In genomic region chr17:63768433-63768832, GRCh38 we compare ENCODE assay signal across 19 cellular contexts. TPM values are rescaled to one million over a fixed set of nuclear protein-coding genes. Genes with fewer than 3 reads are reported as not detected.
DNase-seq lines count a peak whose midpoint lies in the region; ATAC-seq, FAIRE-seq and TF ChIP-seq lines count a peak whose summit lies in the region.
"Had no signal": no experiment of that assay in that cellular context is flagged by ENCODE, and none has a peak within 500 bp of the region (broad histone marks: within the 10 kb centered on the region; RNA-seq: fewer than 3 reads in every experiment).

No MANE protein-coding gene starts in this region.

- no peak overlapping the region for H2BK5ac ChIP-seq in mesendoderm (ENCODE audit: low read length)

- peaks cover 49% of the 10 kb centered on the region for H3K4me1 Mint-ChIP-seq in activated CD4-positive, alpha-beta T cell treated with anti-CD3 and anti-CD28 coated beads for 36 hours

- POLR2A ChIA-PET in activated CD4-positive, alpha-beta T cell treated with anti-CD3 and anti-CD28 coated beads for 36 hours (lab: Charles Lee): no interaction called here
- POLR2A ChIA-PET in GM12878 (lab: Charles Lee): interaction anchor here (0.6 to 2.5 kb wide), 11 partner anchors 16 to 147 kb away, joined by 3 to 21 read pairs (median 4); no protein-coding TSS in a partner anchor

- no peak for ATAC-seq in activated CD4-positive, alpha-beta T cell treated with anti-CD3 and anti-CD28 coated beads for 36 hours
- no peak for ATAC-seq in GM12878
- ATAC-seq in activated CD4-positive, CD25-positive, alpha-beta regulatory T cell treated with anti-CD3 and anti-CD28 coated beads, Interleukin-2, amount 50 U/mL, for 24 hours: no peak

- peaks cover 3% of the 10 kb centered on the region; the same call in 1 of the 2 replicates for H4K20me1 ChIP-seq in GM12878 (ENCODE audit: control insufficient read depth, insufficient read depth)

- in situ Hi-C loops in GM12878 (cut with MboI): no loop called here

- no peak overlapping the region for H3K9ac ChIP-seq in GM12878 (ENCODE audit: control insufficient read depth, insufficient read depth, low read length)
- no peak overlapping the region for H3K9ac ChIP-seq in mesendoderm (ENCODE audit: low read length)

- H3K23ac ChIP-seq in mesendoderm (ENCODE audit: low read length): no peak overlapping the region

- no peak overlapping the region for H3K4ac ChIP-seq in mesendoderm (ENCODE audit: low read depth, low read length)

- H2AK5ac ChIP-seq in mesendoderm (ENCODE audit: low read length): no peak overlapping the region

- no peak overlapping the region for H2AFZ ChIP-seq in GM12878 (ENCODE audit: control insufficient read depth, low read depth, low read length)

- intact Hi-C loops in activated CD4-positive, alpha-beta T cell treated with anti-CD3 and anti-CD28 coated beads for 36 hours (cut with DNase I, micrococcal nuclease): loop anchor here in 1 of 2 experiments (2.0 kb wide), 1 partner anchor 18 kb away; no protein-coding TSS in a partner anchor
- intact Hi-C loops in GM12878 (cut with micrococcal nuclease; ENCODE audit: unreplicated experiment): no loop called here

- H3K4me3 ChIP-seq in GM12878 (no peak overlapping the region), mesendoderm (ENCODE audit: low read length) (no peak overlapping the region), coronary artery (no peak overlapping the region)

- no peaks in the 10 kb centered on the region; the same call in 1 of the 2 replicates for H3K4me1 ChIP-seq in GM12878 (ENCODE audit: control insufficient read depth, insufficient read depth, low read length)
- no peaks in the 10 kb centered on the region for H3K4me1 ChIP-seq in mesendoderm (ENCODE audit: control insufficient read depth, low read depth, low read length)

- H3K4me2 ChIP-seq in GM12878 (ENCODE audit: control insufficient read depth, insufficient read depth) (0 out of 2 replicates have a peak overlapping the region, but pooled peaks have one; percentile 15), mesendoderm (ENCODE audit: low read length) (no peak overlapping the region)

- H4K5ac ChIP-seq in mesendoderm (ENCODE audit: low read length): no peak overlapping the region

- FAIRE-seq in GM12878 (lab: Jason Lieb, UNC): no peak
- FAIRE-seq: G401.6 had no signal

- no peak for DNase-seq in activated CD4-positive, alpha-beta T cell treated with anti-CD3 and anti-CD28 coated beads for 36 hours
- no peak for DNase-seq in activated CD4-positive, alpha-beta T cell treated with anti-CD3 and anti-CD28 coated beads, Interleukin-2, amount 50 U/mL, for 1 hour
- DNase-seq in ELF-1 (ENCODE audit: low read depth, low spot score) (peak; percentile 26), GM12878 (ENCODE audit: low read depth, low spot score) (no peak), mesendoderm (peak; percentile 40), coronary artery (ENCODE audit: low spot score) (no peak), NCI-H1436 treated with DMSO at 0.1 percent for 48 hours (lab: John Stamatoyannopoulos, UW) (no peak)
- DNase-seq: DMS 273 treated with DMSO at 0.1 percent for 48 hours, DND-41, NCI-H1105 treated with DMSO at 0.1 percent for 48 hours, NCI-H1694 treated with DMSO at 0.1 percent for 48 hours, NCI-H510A, NCI-H774, RPMI8226, SIG-M5 had no signal

- H3K79me1 ChIP-seq in mesendoderm (ENCODE audit: low read length): peaks cover 2% of the 10 kb centered on the region

- no peaks in the 10 kb centered on the region for H3K27me3 Mint-ChIP-seq in activated CD4-positive, alpha-beta T cell treated with anti-CD3 and anti-CD28 coated beads for 36 hours
- H3K27me3 Mint-ChIP-seq: B cell had no signal

- H3K36me3 ChIP-seq in GM12878 (ENCODE audit: control insufficient read depth in 2 of 2, insufficient read depth in 2 of 2, low read length in 1 of 2): peaks cover 0 to under 1% of the 10 kb centered on the region in 2 experiments; a peak in 2 of 4 replicates
- peaks cover 2% of the 10 kb centered on the region for H3K36me3 ChIP-seq in mesendoderm (ENCODE audit: control insufficient read depth, insufficient read depth, low read length)

- SMC1A ChIA-PET in GM12878 (lab: Charles Lee; ENCODE audit: uncharacterized antibody, unreplicated experiment): interaction anchor here (0.9 to 2.5 kb wide), 8 partner anchors 11 to 70 kb away, joined by 3 to 10 read pairs (median 3); partner anchors contain the start of gene STRADA

- CTCF ChIA-PET in activated CD4-positive, alpha-beta T cell treated with anti-CD3 and anti-CD28 coated beads for 36 hours (lab: Charles Lee): interaction anchor here (0.8 to 1.1 kb wide), 3 partner anchors 17 to 222 kb away, joined by 3 to 4 read pairs (median 4); no protein-coding TSS in a partner anchor
- CTCF ChIA-PET in GM12878 (lab: Yijun Ruan, JAX): interaction anchor here (0.6 to 2.1 kb wide), 9 partner anchors 16 to 146 kb away, joined by 3 to 8 read pairs (median 4); partner anchors contain the start of gene MAP3K3

- no peak overlapping the region for H2BK120ac ChIP-seq in mesendoderm (ENCODE audit: low read depth, low read length)

- no peaks in the 10 kb centered on the region for H3K27me3 ChIP-seq in GM12878 (replicated peaks in 1 of 2; ENCODE audit: control insufficient read depth in 2 of 2, insufficient read depth in 2 of 2, low read length in 1 of 2)
- no peaks in the 10 kb centered on the region for H3K27me3 ChIP-seq in mesendoderm (ENCODE audit: insufficient read depth, low read length, poor library complexity)

- no peak overlapping the region for H3K4me3 Mint-ChIP-seq in activated CD4-positive, alpha-beta T cell treated with anti-CD3 and anti-CD28 coated beads for 36 hours
- H3K4me3 Mint-ChIP-seq: B cell had no signal

- RAD21 ChIA-PET in GM12878 (lab: Charles Lee; ENCODE audit: unreplicated experiment): interaction anchor here (0.8 to 2.2 kb wide), 3 partner anchors 15 to 71 kb away, joined by 3 to 12 read pairs (median 11); partner anchors contain the start of gene STRADA

- no TSS peak for BruUV-seq in GM12878 (replicated peaks; lab: Mats Ljungman, UMichigan)

- H3K18ac ChIP-seq in mesendoderm (ENCODE audit: low read length): no peak overlapping the region

- H3K9me3 ChIP-seq in GM12878 (replicated peaks; ENCODE audit: control insufficient read depth, insufficient read depth, low read length): no peaks in the 10 kb centered on the region

- H3K79me2 ChIP-seq in GM12878 (ENCODE audit: control insufficient read depth, insufficient read depth, low read length) (peaks cover 75% of the 10 kb centered on the region), mesendoderm (ENCODE audit: control insufficient read depth, insufficient read depth, low read length) (peaks cover 64% of the 10 kb centered on the region)

- H3K36me3 Mint-ChIP-seq in activated CD4-positive, alpha-beta T cell treated with anti-CD3 and anti-CD28 coated beads for 36 hours (ENCODE audit: low read depth): peaks cover 53% of the 10 kb centered on the region

- no peaks in the 10 kb centered on the region for H3K9me3 Mint-ChIP-seq in activated CD4-positive, alpha-beta T cell treated with anti-CD3 and anti-CD28 coated beads for 36 hours (ENCODE audit: low read depth)

- TF ChIP-seq POLR2A in GM12878 (IDR thresholded peaks at IDR 0.05; ENCODE audit: low read depth, low read length): no peak

- no peak overlapping the region for H3K56ac ChIP-seq in mesendoderm (ENCODE audit: low read length)

- peak overlapping the region; percentile 31 for H3K27ac Mint-ChIP-seq in activated CD4-positive, alpha-beta T cell treated with anti-CD3 and anti-CD28 coated beads for 36 hours
- H3K27ac Mint-ChIP-seq: B cell had no signal

- 85% methylated on average over 7 of the region's 7 CpGs for WGBS in GM12878 (ENCODE audit: insufficient coverage, insufficient replicate concordance, low lambda C conversion rate, missing lambda C conversion rate)
- WGBS in mesendoderm (ENCODE audit: extremely low coverage, insufficient coverage, low lambda C conversion rate): no CpG with 5 or more reads among the region's 7 CpGs

- no peak overlapping the region for H2BK15ac ChIP-seq in mesendoderm (replicated peaks; ENCODE audit: low read depth)

- TF ChIP-seq EP300 in GM12878 (IDR thresholded peaks at IDR 0.05; ENCODE audit: borderline replicate concordance in 1 of 2, control insufficient read depth in 1 of 2, low read depth in 2 of 2, low read length in 2 of 2): no peak

- no peak overlapping the region for H4K8ac ChIP-seq in mesendoderm (ENCODE audit: low read depth, low read length)

- H3K27ac ChIP-seq in GM12878 (ENCODE audit: control insufficient read depth, insufficient read depth) (no peak overlapping the region), mesendoderm (ENCODE audit: low read depth, low read length) (no peak overlapping the region), coronary artery (no peak overlapping the region)
- H3K27ac ChIP-seq: 22Rv1 had no signal

- TF ChIP-seq CTCF in GM12878 (IDR thresholded peaks at IDR 0.05 in 2 of 3, conservative IDR thresholded peaks at IDR 0.05 in 1 of 3; ENCODE audit: control insufficient read depth in 2 of 3, extremely low read depth in 1 of 3, insufficient read depth in 1 of 3, low read depth in 3 of 3, low read length in 3 of 3) (no peak), coronary artery (IDR thresholded peaks at IDR 0.05) (no peak)

- no peak for TF ChIP-seq RAD21 in GM12878 (IDR thresholded peaks at IDR 0.05; ENCODE audit: insufficient read depth, low read depth, low read length)

RNA-seq across cellular contexts. Expression of gene CCDC47, which starts 5.0 kb away (rescaled TPM):
- 10 to 100 TPM; 76.9 to 82.3 TPM for total RNA-seq in activated CD4-positive, alpha-beta T cell treated with anti-CD3 and anti-CD28 coated beads for 36 hours
- total RNA-seq in GM12878 (2013; cell fraction: nucleolus; rRNA removed): 75.2 and 76.4 TPM in 2 replicates
- total RNA-seq in GM12878 (2014; rRNA removed) (41.3 and 44.3 TPM in 2 replicates), GM12878 (2014; rRNA removed; fragmentation: Illumina TruSeq; extraction: Trizol) (70.5 and 79.2 TPM in 2 replicates), GM12878 (2021) (59.2 and 63.9 TPM in 2 replicates)
- 38.9 TPM for polyA plus RNA-seq in GM12878 (2011; ENCODE audit: low read depth)
- polyA plus RNA-seq in GM12878 (2011; rRNA removed) (67.9 and 92.7 TPM in 2 replicates), GM12878 (2014; fragmentation: Illumina TruSeq; extraction: Trizol) (81.4 and 108 TPM in 2 replicates), GM12878 (2014; fragmentation: Nextera tagmentation; extraction: Ambion mirVana) (10 to 100 TPM; 13.6 to 17.4 TPM), GM12878 (2014; rRNA removed) (52.2 and 56.8 TPM in 2 replicates), GM12878 (2016; fragmentation: Nextera tagmentation; extraction: Ambion mirVana) (10 to 100 TPM; 55.8 to 61.0 TPM)
- polyA plus RNA-seq in GM12878 (2011; cell fraction: cytosol; rRNA removed): 32.4 and 34.2 TPM in 2 replicates
- polyA plus RNA-seq in GM12878 (2011; cell fraction: nucleus; rRNA removed): 23.8 and 24.3 TPM in 2 replicates
- 43.0 and 51.1 TPM in 2 replicates for polyA plus RNA-seq in GM12878 (2012)
- polyA minus RNA-seq in GM12878 (2011; rRNA and poly(A)+ RNA removed): 51.8 and 78.9 TPM in 2 replicates
- polyA minus RNA-seq in GM12878 (2011; cell fraction: cytosol; rRNA and poly(A)+ RNA removed): 18.8 and 25.7 TPM in 2 replicates
- polyA minus RNA-seq in GM12878 (2011; cell fraction: nucleus; rRNA and poly(A)+ RNA removed): 12.6 and 20.8 TPM in 2 replicates
- polyA plus RNA-seq in mesendoderm (2013, experiment 1 of 2): 64.3 TPM
- polyA plus RNA-seq in mesendoderm (2013, experiment 2 of 2): 65.4 TPM

RNA-seq across cellular contexts. Expression of gene DDX42, which starts 5.5 kb away (rescaled TPM):
- total RNA-seq in activated CD4-positive, alpha-beta T cell treated with anti-CD3 and anti-CD28 coated beads for 36 hours: 100 to 1,000 TPM; 109 to 173 TPM
- total RNA-seq in GM12878 (2013; cell fraction: nucleolus; rRNA removed): 272 and 296 TPM in 2 replicates
- 55.4 and 67.6 TPM in 2 replicates for total RNA-seq in GM12878 (2014; rRNA removed)
- 75.3 and 78.3 TPM in 2 replicates for total RNA-seq in GM12878 (2014; rRNA removed; fragmentation: Illumina TruSeq; extraction: Trizol)
- total RNA-seq in GM12878 (2021): 92.9 and 109 TPM in 2 replicates
- polyA plus RNA-seq in GM12878 (2011; ENCODE audit: low read depth): 59.2 TPM
- 127 and 154 TPM in 2 replicates for polyA plus RNA-seq in GM12878 (2011; rRNA removed)
- 51.1 and 58.4 TPM in 2 replicates for polyA plus RNA-seq in GM12878 (2011; cell fraction: cytosol; rRNA removed)
- polyA plus RNA-seq in GM12878 (2011; cell fraction: nucleus; rRNA removed): 302 and 333 TPM in 2 replicates
- polyA plus RNA-seq in GM12878 (2012): 72.2 and 82.1 TPM in 2 replicates
- 147 and 173 TPM in 2 replicates for polyA plus RNA-seq in GM12878 (2014; fragmentation: Illumina TruSeq; extraction: Trizol)
- 10 to 100 TPM; 14.6 to 33.7 TPM for polyA plus RNA-seq in GM12878 (2014; fragmentation: Nextera tagmentation; extraction: Ambion mirVana)
- 104 and 122 TPM in 2 replicates for polyA plus RNA-seq in GM12878 (2014; rRNA removed)
- polyA plus RNA-seq in GM12878 (2016; fragmentation: Nextera tagmentation; extraction: Ambion mirVana): 10 to 100 TPM; 31.3 to 39.6 TPM
- polyA minus RNA-seq in GM12878 (2011; rRNA and poly(A)+ RNA removed): 65.5 and 88.9 TPM in 2 replicates
- polyA minus RNA-seq in GM12878 (2011; cell fraction: cytosol; rRNA and poly(A)+ RNA removed): 25.4 and 26.9 TPM in 2 replicates
- polyA minus RNA-seq in GM12878 (2011; cell fraction: nucleus; rRNA and poly(A)+ RNA removed): 65.3 and 90.2 TPM in 2 replicates
- polyA plus RNA-seq in mesendoderm (2013, experiment 1 of 2): 93.8 TPM
- 95.6 TPM for polyA plus RNA-seq in mesendoderm (2013, experiment 2 of 2)

RNA-seq across cellular contexts. Expression of gene STRADA, which starts 26.8 kb away (rescaled TPM):
- 10 to 100 TPM; 51.0 to 53.6 TPM for total RNA-seq in activated CD4-positive, alpha-beta T cell treated with anti-CD3 and anti-CD28 coated beads for 36 hours
- 194 and 198 TPM in 2 replicates for total RNA-seq in GM12878 (2013; cell fraction: nucleolus; rRNA removed)
- total RNA-seq in GM12878 (2014; rRNA removed) (28.6 and 33.2 TPM in 2 replicates), GM12878 (2014; rRNA removed; fragmentation: Illumina TruSeq; extraction: Trizol) (30.8 and 32.8 TPM in 2 replicates), GM12878 (2021) (40.0 and 45.3 TPM in 2 replicates)
- polyA plus RNA-seq in GM12878 (2011; ENCODE audit: low read depth): 35.0 TPM
- polyA plus RNA-seq in GM12878 (2011; rRNA removed) (43.0 and 50.5 TPM in 2 replicates), GM12878 (2014; fragmentation: Illumina TruSeq; extraction: Trizol) (49.5 and 51.2 TPM in 2 replicates), GM12878 (2014; fragmentation: Nextera tagmentation; extraction: Ambion mirVana) (10 to 100 TPM; 13.3 to 15.6 TPM), GM12878 (2014; rRNA removed) (39.7 and 42.7 TPM in 2 replicates), GM12878 (2016; fragmentation: Nextera tagmentation; extraction: Ambion mirVana) (10 to 100 TPM; 50.0 to 54.1 TPM)
- 39.3 and 41.7 TPM in 2 replicates for polyA plus RNA-seq in GM12878 (2011; cell fraction: cytosol; rRNA removed)
- polyA plus RNA-seq in GM12878 (2011; cell fraction: nucleus; rRNA removed): 88.9 and 97.6 TPM in 2 replicates
- 38.9 and 44.0 TPM in 2 replicates for polyA plus RNA-seq in GM12878 (2012)
- polyA minus RNA-seq in GM12878 (2011; rRNA and poly(A)+ RNA removed): 38.4 and 42.4 TPM in 2 replicates
- polyA minus RNA-seq in GM12878 (2011; cell fraction: cytosol; rRNA and poly(A)+ RNA removed): 9.0 and 20.6 TPM in 2 replicates
- 27.2 and 43.3 TPM in 2 replicates for polyA minus RNA-seq in GM12878 (2011; cell fraction: nucleus; rRNA and poly(A)+ RNA removed)
- polyA plus RNA-seq in mesendoderm (2013, experiment 1 of 2): 16.7 TPM
- 16.2 TPM for polyA plus RNA-seq in mesendoderm (2013, experiment 2 of 2)

RNA-seq across cellular contexts. Expression of gene PSMC5, which starts 58.8 kb away (rescaled TPM):
- 100 to 1,000 TPM in 1 of 2 experiments, 10 to 100 TPM in 1; 98.2 to 160 TPM for total RNA-seq in activated CD4-positive, alpha-beta T cell treated with anti-CD3 and anti-CD28 coated beads for 36 hours
- total RNA-seq in GM12878 (2013; cell fraction: nucleolus; rRNA removed): 22.1 and 23.5 TPM in 2 replicates
- 37.1 and 55.0 TPM in 2 replicates for total RNA-seq in GM12878 (2014; rRNA removed)
- total RNA-seq in GM12878 (2014; rRNA removed; fragmentation: Illumina TruSeq; extraction: Trizol): 89.0 and 89.2 TPM in 2 replicates
- total RNA-seq in GM12878 (2021): 124 TPM in 2 replicates
- polyA plus RNA-seq in GM12878 (2011; ENCODE audit: low read depth): 126 TPM
- 119 and 156 TPM in 2 replicates for polyA plus RNA-seq in GM12878 (2011; rRNA removed)
- polyA plus RNA-seq in GM12878 (2011; cell fraction: cytosol; rRNA removed): 138 and 186 TPM in 2 replicates
- polyA plus RNA-seq in GM12878 (2011; cell fraction: nucleus; rRNA removed): 164 and 221 TPM in 2 replicates
- 91.7 and 106 TPM in 2 replicates for polyA plus RNA-seq in GM12878 (2012)
- 139 TPM in 2 replicates for polyA plus RNA-seq in GM12878 (2014; fragmentation: Illumina TruSeq; extraction: Trizol)
- polyA plus RNA-seq in GM12878 (2014; fragmentation: Nextera tagmentation; extraction: Ambion mirVana): 100 to 1,000 TPM; 115 to 266 TPM
- 164 and 173 TPM in 2 replicates for polyA plus RNA-seq in GM12878 (2014; rRNA removed)
- polyA plus RNA-seq in GM12878 (2016; fragmentation: Nextera tagmentation; extraction: Ambion mirVana): 100 to 1,000 TPM; 212 to 214 TPM
- 163 and 225 TPM in 2 replicates for polyA minus RNA-seq in GM12878 (2011; rRNA and poly(A)+ RNA removed)
- polyA minus RNA-seq in GM12878 (2011; cell fraction: cytosol; rRNA and poly(A)+ RNA removed): 43.6 and 75.5 TPM in 2 replicates
- 51.3 and 89.6 TPM in 2 replicates for polyA minus RNA-seq in GM12878 (2011; cell fraction: nucleus; rRNA and poly(A)+ RNA removed)
- 119 TPM for polyA plus RNA-seq in mesendoderm (2013, experiment 1 of 2)
- polyA plus RNA-seq in mesendoderm (2013, experiment 2 of 2): 121 TPM

RNA-seq across cellular contexts. Expression of gene FTSJ3, which starts 59.0 kb away (rescaled TPM):
- total RNA-seq in activated CD4-positive, alpha-beta T cell treated with anti-CD3 and anti-CD28 coated beads for 36 hours: 10 to 100 TPM; 52.1 to 61.2 TPM
- total RNA-seq in GM12878 (2013; cell fraction: nucleolus; rRNA removed): 40.8 and 50.2 TPM in 2 replicates
- total RNA-seq in GM12878 (2014; rRNA removed) (48.9 and 57.5 TPM in 2 replicates), GM12878 (2014; rRNA removed; fragmentation: Illumina TruSeq; extraction: Trizol) (46.9 and 47.0 TPM in 2 replicates), GM12878 (2021) (46.7 and 54.0 TPM in 2 replicates)
- polyA plus RNA-seq in GM12878 (2011; ENCODE audit: low read depth): 24.1 TPM
- polyA plus RNA-seq in GM12878 (2011; rRNA removed) (35.9 and 38.4 TPM in 2 replicates), GM12878 (2014; fragmentation: Illumina TruSeq; extraction: Trizol) (50.5 and 54.9 TPM in 2 replicates), GM12878 (2014; fragmentation: Nextera tagmentation; extraction: Ambion mirVana) (10 to 100 TPM; 17.2 to 34.2 TPM), GM12878 (2014; rRNA removed) (42.6 TPM in 2 replicates), GM12878 (2016; fragmentation: Nextera tagmentation; extraction: Ambion mirVana) (10 to 100 TPM; 71.0 to 79.2 TPM)
- polyA plus RNA-seq in GM12878 (2011; cell fraction: cytosol; rRNA removed): 43.0 and 49.8 TPM in 2 replicates
- 54.7 and 75.9 TPM in 2 replicates for polyA plus RNA-seq in GM12878 (2011; cell fraction: nucleus; rRNA removed)
- 26.0 and 31.1 TPM in 2 replicates for polyA plus RNA-seq in GM12878 (2012)
- polyA minus RNA-seq in GM12878 (2011; rRNA and poly(A)+ RNA removed): 50.1 and 55.0 TPM in 2 replicates
- 13.6 and 23.1 TPM in 2 replicates for polyA minus RNA-seq in GM12878 (2011; cell fraction: cytosol; rRNA and poly(A)+ RNA removed)
- 40.4 and 65.5 TPM in 2 replicates for polyA minus RNA-seq in GM12878 (2011; cell fraction: nucleus; rRNA and poly(A)+ RNA removed)
- polyA plus RNA-seq in mesendoderm (2013, experiment 1 of 2): 52.0 TPM
- 50.6 TPM for polyA plus RNA-seq in mesendoderm (2013, experiment 2 of 2)

Comparison
In these comparisons a context has a peak if more than half of its experiments do, and no peak if none do; other contexts are left out.
1. DNase-seq: peak in ELF-1 (single experiment) and mesendoderm (single experiment); none in activated CD4-positive, alpha-beta T cell treated with anti-CD3 and anti-CD28 coated beads for 36 hours (single experiment), activated CD4-positive, alpha-beta T cell treated with anti-CD3 and anti-CD28 coated beads, Interleukin-2, amount 50 U/mL, for 1 hour (single experiment), GM12878 (single experiment), coronary artery (single experiment) and NCI-H1436 treated with DMSO at 0.1 percent for 48 hours (single experiment).